8 cellular contexts compared by ENCODE assay signal in genomic region chr2:42974697-42975357, GRCh38.
A peak's percentile ranks its signal among the peaks of the same experiment; 100 is the strongest.
DNase-seq lines count a peak whose midpoint lies in the region; ATAC-seq and TF ChIP-seq lines count a peak whose summit lies in the region.

No MANE protein-coding gene starts in this region.

- H3K36me3 ChIP-seq in HCT116 (ENCODE audit: control insufficient read depth in 1 of 2, insufficient read depth in 2 of 2, low read length in 2 of 2) (no peaks in the 10 kb centered on the region), SK-N-MC (ENCODE audit: insufficient read depth, low read length) (no peaks in the 10 kb centered on the region), psoas muscle (ENCODE audit: insufficient read depth in 1 of 2, low read depth in 1 of 2) (no peaks in the 10 kb centered on the region), uterus (no peaks in the 10 kb centered on the region)

- BruUV-seq in HCT116 (replicated peaks; lab: Mats Ljungman, UMichigan): no TSS peak

- H3K79me2 ChIP-seq in HCT116 (ENCODE audit: insufficient read depth, low read length): no peaks in the 10 kb centered on the region

- H3K4me1 ChIP-seq in HCT116 (ENCODE audit: control insufficient read depth in 1 of 2, insufficient read depth in 2 of 2, low read length in 2 of 2): peaks cover 0 to 4% of the 10 kb centered on the region in 2 experiments; a peak in 1 of 4 replicates
- H3K4me1 ChIP-seq in psoas muscle: peaks cover 4% of the 10 kb centered on the region
- H3K4me1 ChIP-seq in uterus: peaks cover 0 to 6% of the 10 kb centered on the region in 2 donors

- WGBS in psoas muscle, 3 donors: 28 to 41% (median 39%) methylated on average over 16 to 27 of the region's 27 CpGs

- H3K9me3 ChIP-seq in HCT116 (ENCODE audit: control insufficient read depth in 1 of 2, insufficient read depth in 1 of 2, low read depth in 1 of 2, low read length in 2 of 2) (no peaks in the 10 kb centered on the region), SK-N-MC (ENCODE audit: low read depth, low read length) (no peaks in the 10 kb centered on the region), psoas muscle (no peaks in the 10 kb centered on the region), uterus (no peaks in the 10 kb centered on the region)

- ATAC-seq in HCT116 (peak; percentile 92), left ventricle myocardium superior (peak; percentile 90), psoas muscle (peak; percentile 90 to 96 (median 92)), HG03159 (IDR thresholded peaks at IDR 0.05; ENCODE audit: unreplicated experiment) (no peak)

- no peak overlapping the region for H3K27ac ChIP-seq in HCT116 (ENCODE audit: low read depth, low read length)
- H3K27ac ChIP-seq in SK-N-MC: no peak overlapping the region
- H3K27ac ChIP-seq in psoas muscle: no peak overlapping the region
- H3K27ac ChIP-seq in uterus: peak overlapping the region; percentile 78 to 80

- H3K4me3 ChIP-seq in AG10803 (ENCODE audit: low read length) (peak overlapping the region; percentile 53), HCT116 (replicated peaks in 1 of 2; ENCODE audit: low read depth in 1 of 2, low read length in 2 of 2) (peak overlapping the region in 1 of 2 experiments; percentile 11; a peak in 1 of 4 replicates), SK-N-MC (peak overlapping the region; percentile 63), psoas muscle (peak overlapping the region; percentile 57), uterus (peak overlapping the region; percentile 18 to 36)

- H3K27me3 ChIP-seq in HCT116 (ENCODE audit: insufficient read depth, low read length): no peaks in the 10 kb centered on the region
- H3K27me3 ChIP-seq in psoas muscle (ENCODE audit: insufficient read depth in 3 of 3, low read length in 2 of 3): no peaks in the 10 kb centered on the region
- H3K27me3 ChIP-seq in uterus: no peaks in the 10 kb centered on the region

- CTCF ChIA-PET in HCT116 (lab: Charles Lee): interaction anchor here (0.9 to 2.2 kb wide), 13 partner anchors 8 to 565 kb away, joined by 3 to 17 read pairs (median 4); partner anchors contain the start of gene ZFP36L2

- TF ChIP-seq CTCF in AG10803 (conservative IDR thresholded peaks at IDR 0.05; ENCODE audit: low read length): peak; percentile 85
- TF ChIP-seq CTCF in HCT116 (IDR thresholded peaks at IDR 0.05 in 2 of 3, conservative IDR thresholded peaks at IDR 0.05 in 1 of 3; ENCODE audit: borderline replicate concordance in 1 of 3, insufficient read depth in 1 of 3, low read depth in 2 of 3, low read length in 2 of 3): peak; percentile 83 to 86 (median 84)
- TF ChIP-seq CTCF in psoas muscle (IDR thresholded peaks at IDR 0.05): peak; percentile 89
- TF ChIP-seq CTCF in uterus (IDR thresholded peaks at IDR 0.05): peak; percentile 95 to 96 (median 96)

- no peaks in the 10 kb centered on the region for H3K9me2 ChIP-seq in HCT116 (ENCODE audit: insufficient read depth)

- TF ChIP-seq RAD21 in HCT116 (IDR thresholded peaks at IDR 0.05; ENCODE audit: low read depth): peak; percentile 97

- H3K4me2 ChIP-seq in HCT116 (ENCODE audit: low read length): peak overlapping the region; percentile 63

- no peaks in the 10 kb centered on the region for H4K20me1 ChIP-seq in HCT116 (ENCODE audit: insufficient read depth)

- H3K9ac ChIP-seq in HCT116 (ENCODE audit: low read length) (no peak overlapping the region), SK-N-MC (ENCODE audit: insufficient read length) (no peak overlapping the region)

- H2AFZ ChIP-seq in HCT116 (ENCODE audit: low read depth, low read length, poor library complexity, severe bottlenecking): peak overlapping the region; percentile 61

- DNase-seq in AG10803 (ENCODE audit: low read depth) (peak; percentile 65), HCT116 (ENCODE audit: low read depth, low spot score) (peak; percentile 6), SK-N-MC (ENCODE audit: low read depth, low spot score) (no peak), amygdala (lab: John Stamatoyannopoulos, UW) (peak in 51 of 56 donors; percentile 15 to 82 (median 57)), left ventricle myocardium superior (peak; percentile 89), psoas muscle (peak; percentile 83 to 90), uterus (peak; percentile 81 to 87)

- TF ChIP-seq POLR2A in HCT116 (IDR thresholded peaks at IDR 0.05; ENCODE audit: borderline replicate concordance, extremely low read depth, insufficient read depth, insufficient read length) (no peak), uterus (IDR thresholded peaks at IDR 0.05) (peak in 1 of 2 donors; percentile 28)

- RAD21 ChIA-PET in HCT116 (lab: Charles Lee; ENCODE audit: low non-redundant PET in 1 of 2, low total read pairs in 2 of 2, uncharacterized antibody in 2 of 2, unreplicated experiment in 2 of 2): interaction anchor here (1.0 to 1.3 kb wide), 3 partner anchors 156 to 254 kb away, joined by 3 to 4 read pairs (median 3); no protein-coding TSS in a partner anchor

- intact Hi-C loops in HCT116 (cut with micrococcal nuclease) (loop anchor here (1.0 to 5.0 kb wide), 3 partner anchors 157 to 510 kb away; no protein-coding TSS in a partner anchor), left ventricle myocardium superior (cut with micrococcal nuclease) (loop anchor here (10.0 kb wide), 1 partner anchor 250 kb away; the partner anchor contains the start of gene ZFP36L2), psoas muscle (cut with DNase I) (loop anchor here (1.0 to 10.0 kb wide), 6 partner anchors 92 to 512 kb away; no protein-coding TSS in a partner anchor), uterus (cut with DNase I; ENCODE audit: low total_unique reads) (loop anchor here (5.0 kb wide), 1 partner anchor 247 kb away; no protein-coding TSS in a partner anchor)

- POLR2A ChIA-PET in HCT116 (lab: Charles Lee): no interaction called here

TF ChIP-seq in HCT116, 20 proteins besides CTCF, POLR2A, EP300 and RAD21:
- TF ChIP-seq YY1 (IDR thresholded peaks at IDR 0.05; ENCODE audit: extremely low read depth, insufficient replicate concordance, low read depth, low read length): peak; percentile 61
- no peak for TF ChIP-seq REST (IDR thresholded peaks at IDR 0.05; ENCODE audit: low read depth)
- TF ChIP-seq SP1 (IDR thresholded peaks at IDR 0.05; ENCODE audit: low read depth): no peak

Comparison
In these comparisons a context has a peak if more than half of its experiments do, and no peak if none do; other contexts are left out.
1. H3K27ac ChIP-seq: peak in uterus (2 of 2); none in HCT116 (single experiment), SK-N-MC (single experiment) and psoas muscle (single experiment).
2. Peak in every context shown above with its lines, with median percentiles within 50 percentile points of each other: CTCF ChIP-seq.